In the genomic region with DNA sequence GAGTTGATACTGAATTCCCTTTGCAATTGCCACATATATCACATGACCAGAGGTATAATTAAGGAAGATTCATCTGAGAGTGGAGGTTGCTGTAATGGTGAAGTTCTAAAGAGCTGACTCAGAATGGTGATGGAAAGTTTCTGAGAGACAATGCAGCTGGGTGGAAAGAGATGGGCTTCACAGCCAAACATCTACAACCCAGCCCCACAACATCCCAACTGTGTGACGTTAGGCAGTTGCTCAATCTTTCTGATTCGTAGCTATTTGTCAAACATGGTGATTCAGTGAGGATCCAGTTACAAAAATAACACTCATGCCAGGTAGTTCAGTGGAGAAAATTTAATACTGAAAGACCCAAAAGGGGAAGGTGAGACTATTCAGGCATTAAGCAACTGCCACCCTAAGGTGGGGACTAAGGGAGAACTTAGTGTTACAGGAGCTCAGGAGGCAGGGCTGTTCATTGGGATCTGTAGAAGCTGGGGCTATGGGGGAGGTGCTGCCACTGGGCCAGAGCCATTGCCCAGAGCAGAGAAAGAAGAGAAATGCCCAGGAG, we compare ENCODE assay signal across 8 cellular contexts. TPM values are rescaled to one million over a fixed set of nuclear protein-coding genes. Genes with fewer than 3 reads are reported as not detected.
DNase-seq lines count a peak whose midpoint lies in the region; ATAC-seq and TF ChIP-seq lines count a peak whose summit lies in the region.

No MANE protein-coding gene starts in this region.

- H3K9me3 Mint-ChIP-seq in dendritic cell treated with granulocyte-macrophage colony-stimulating factor and Interleukin-4, amounts not matched to agents 40 ng/mL and 50 ng/mL, for 4 days = no peaks in the 10 kb centered on the region

- peaks cover 45% of the 10 kb centered on the region for H3K4me1 Mint-ChIP-seq in dendritic cell treated with granulocyte-macrophage colony-stimulating factor and Interleukin-4, amounts not matched to agents 40 ng/mL and 50 ng/mL, for 4 days (ENCODE audit: low read depth)

- no peaks in the 10 kb centered on the region for H3K9me3 ChIP-seq in sigmoid colon

- TF ChIP-seq EP300 in sigmoid colon (IDR thresholded peaks at IDR 0.05) = no peak

- peak overlapping the region; percentile 7 for H3K27ac Mint-ChIP-seq in dendritic cell treated with granulocyte-macrophage colony-stimulating factor and Interleukin-4, amounts not matched to agents 40 ng/mL and 50 ng/mL, for 4 days

- peaks cover 0 to 30% (median 3%) of the 10 kb centered on the region in 4 donors for H3K36me3 ChIP-seq in sigmoid colon

- H3K27me3 ChIP-seq in sigmoid colon = no peaks in the 10 kb centered on the region

- no peak for TF ChIP-seq CTCF in sigmoid colon (IDR thresholded peaks at IDR 0.05)

- peaks cover 32% of the 10 kb centered on the region for H3K36me3 Mint-ChIP-seq in dendritic cell treated with granulocyte-macrophage colony-stimulating factor and Interleukin-4, amounts not matched to agents 40 ng/mL and 50 ng/mL, for 4 days (ENCODE audit: low read depth)

- no peak for TF ChIP-seq POLR2A in sigmoid colon (IDR thresholded peaks at IDR 0.05)

- H3K27me3 Mint-ChIP-seq in dendritic cell treated with granulocyte-macrophage colony-stimulating factor and Interleukin-4, amounts not matched to agents 40 ng/mL and 50 ng/mL, for 4 days = no peaks in the 10 kb centered on the region

- intact Hi-C loops in dendritic cell treated with granulocyte-macrophage colony-stimulating factor and Interleukin-4, amounts not matched to agents 40 ng/mL and 50 ng/mL, for 4 days (cut with micrococcal nuclease) = no loop called here
- intact Hi-C loops in sigmoid colon (cut with DNase I) = no loop called here

- no peak for ATAC-seq in HG03280 (IDR thresholded peaks at IDR 0.05; ENCODE audit: unreplicated experiment)
- no peak for ATAC-seq in HG03045 (IDR thresholded peaks at IDR 0.05; ENCODE audit: unreplicated experiment)

- DNase-seq in EL (peak; percentile 95), HuH-7.5 (ENCODE audit: low spot score) (peak; percentile 22), sigmoid colon (peak; percentile 89), NCI-H1105 (lab: John Stamatoyannopoulos, UW) (no peak), NCI-H526 (lab: John Stamatoyannopoulos, UW) (no peak)

- WGBS in sigmoid colon, 2 donors = 42 to 60% methylated on average over 2 of the region's 2 CpGs

- H3K4me3 ChIP-seq in sigmoid colon = no peak overlapping the region

- peak overlapping the region; percentile 43 to 62 (median 50) for H3K27ac ChIP-seq in sigmoid colon

- H3K4me3 Mint-ChIP-seq in dendritic cell treated with granulocyte-macrophage colony-stimulating factor and Interleukin-4, amounts not matched to agents 40 ng/mL and 50 ng/mL, for 4 days = no peak overlapping the region

- H3K4me1 ChIP-seq in sigmoid colon = peaks cover 0 to 15% (median 0%) of the 10 kb centered on the region in 4 donors

RNA-seq across cellular contexts. Expression of a gene that starts 6.9 kb away (rescaled TPM):
- total RNA-seq in sigmoid colon = 100 to 1,000 TPM in 1 of 4 donors, 10 to 100 TPM in 3; 61.7 to 100 (median 85.4) TPM
- 10 to 100 TPM in 2 of 3 donors, 1 to 10 TPM in 1; 7.2 to 16.6 (median 10.9) TPM for polyA plus RNA-seq in sigmoid colon

RNA-seq across cellular contexts. Expression of a gene that starts 35.7 kb away (rescaled TPM):
- under 1 TPM in 1 of 4 donors, not detected in 3; 0.99 TPM for total RNA-seq in sigmoid colon
- polyA plus RNA-seq in sigmoid colon = 1 to 10 TPM in 1 of 3 donors, under 1 TPM in 1, not detected in 1; 0.35 to 2.1 TPM

Comparison
In these comparisons a context has a peak if more than half of its experiments do, and no peak if none do; other contexts are left out.
1. DNase-seq: peak in EL (single experiment), HuH-7.5 (single experiment) and sigmoid colon (single experiment); none in NCI-H1105 (single experiment) and NCI-H526 (0 of 2).